Comparison of ENCODE assay signal across 17 cellular contexts in the genomic region with DNA sequence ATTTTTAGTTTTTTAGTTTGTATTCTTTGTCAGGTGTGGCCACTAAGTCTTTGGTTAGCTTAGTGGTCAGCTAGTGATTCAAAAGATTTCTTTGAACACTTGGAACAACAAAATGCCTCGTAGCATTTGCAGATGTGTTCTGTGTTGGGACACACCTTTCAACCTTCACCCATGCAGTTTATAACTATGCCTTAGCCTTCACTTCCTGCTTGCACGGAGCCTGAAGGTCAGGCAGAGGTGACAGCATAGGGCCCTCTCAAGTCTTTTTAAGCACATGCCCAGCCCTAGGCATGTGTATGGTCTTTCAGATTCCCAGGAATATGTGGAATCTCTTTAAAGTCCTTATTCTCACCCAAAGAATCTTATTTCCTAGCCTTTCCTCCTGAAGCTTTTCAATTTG. TPM values are rescaled to one million over a fixed set of nuclear protein-coding genes. Genes with fewer than 3 reads are reported as not detected.
DNase-seq lines count a peak whose midpoint lies in the region; ATAC-seq and TF ChIP-seq lines count a peak whose summit lies in the region.
"Had no signal": no experiment of that assay in that cellular context is flagged by ENCODE, and none has a peak within 500 bp of the region (broad histone marks: within the 10 kb centered on the region; RNA-seq: fewer than 3 reads in every experiment).

No MANE protein-coding gene starts in this region.

- H3K36me3 ChIP-seq in Peyer's patch (peaks cover 0 to 32% (median 0%) of the 10 kb centered on the region in 3 donors), colonic mucosa (peaks cover 7% of the 10 kb centered on the region)

- no peak for ATAC-seq in activated CD4-positive, alpha-beta T cell treated with anti-CD3 and anti-CD28 coated beads for 36 hours
- ATAC-seq in natural killer cell: no peak
- ATAC-seq: Right ventricle myocardium inferior had no signal

- peak overlapping the region in 1 of 4 donors; percentile 60 for H3K27ac ChIP-seq in Peyer's patch
- peak overlapping the region; percentile 23 for H3K27ac ChIP-seq in colonic mucosa
- H3K27ac ChIP-seq: 22Rv1 had no signal

- no peaks in the 10 kb centered on the region for H3K4me1 Mint-ChIP-seq in activated CD4-positive, alpha-beta T cell treated with anti-CD3 and anti-CD28 coated beads for 36 hours
- H3K4me1 Mint-ChIP-seq in natural killer cell: peaks cover 6 to 23% of the 10 kb centered on the region in 2 donors

- no peaks in the 10 kb centered on the region for H3K27me3 ChIP-seq in Peyer's patch
- H3K27me3 ChIP-seq in colonic mucosa: no peaks in the 10 kb centered on the region

- intact Hi-C loops in activated CD4-positive, alpha-beta T cell treated with anti-CD3 and anti-CD28 coated beads for 36 hours (cut with DNase I, micrococcal nuclease): loop anchor here in 1 of 2 experiments (2.0 kb wide), 1 partner anchor 15 kb away; no protein-coding TSS in a partner anchor
- intact Hi-C loops in colonic mucosa (cut with DNase I) (no loop called here), natural killer cell (cut with micrococcal nuclease) (no loop called here)

- no peaks in the 10 kb centered on the region for H3K27me3 Mint-ChIP-seq in activated CD4-positive, alpha-beta T cell treated with anti-CD3 and anti-CD28 coated beads for 36 hours
- no peaks in the 10 kb centered on the region for H3K27me3 Mint-ChIP-seq in natural killer cell (ENCODE audit: low read depth in 2 of 2)

- H3K9me3 Mint-ChIP-seq in activated CD4-positive, alpha-beta T cell treated with anti-CD3 and anti-CD28 coated beads for 36 hours (ENCODE audit: low read depth): peaks cover 6% of the 10 kb centered on the region
- H3K9me3 Mint-ChIP-seq in natural killer cell: no peaks in the 10 kb centered on the region

- CTCF ChIA-PET in activated CD4-positive, alpha-beta T cell treated with anti-CD3 and anti-CD28 coated beads for 36 hours (lab: Charles Lee): interaction anchor here (0.6 to 10.0 kb wide), 6 partner anchors 9 to 111 kb away, joined by 3 to 151 read pairs (median 4); no protein-coding TSS in a partner anchor

- no peak for DNase-seq in activated CD4-positive, alpha-beta T cell treated with anti-CD3 and anti-CD28 coated beads for 36 hours
- no peak for DNase-seq in activated CD4-positive, alpha-beta T cell treated with anti-CD3 and anti-CD28 coated beads for 4 hours
- DNase-seq in Peyer's patch (peak in 2 of 3 donors; percentile 33 to 45), colonic mucosa (no peak), natural killer cell (no peak), KG1 (lab: John Stamatoyannopoulos, UW) (no peak), HCEC 1CT (no peak)
- no peak for DNase-seq in activated effector memory CD4-positive, alpha-beta T cell treated with Interleukin-2 at 50 U/mL for 16 hours
- DNase-seq: DMS153, KBM-7, NCI-H1092, NCI-H1694 treated with DMSO at 0.1 percent for 48 hours, NCI-H446 had no signal

- TF ChIP-seq CTCF in Peyer's patch (IDR thresholded peaks at IDR 0.05) (no peak), colonic mucosa (IDR thresholded peaks at IDR 0.05) (no peak), natural killer cell (IDR thresholded peaks at IDR 0.05) (no peak)

- peak overlapping the region; percentile 67 for H3K27ac Mint-ChIP-seq in activated CD4-positive, alpha-beta T cell treated with anti-CD3 and anti-CD28 coated beads for 36 hours
- H3K27ac Mint-ChIP-seq in natural killer cell: peak overlapping the region; percentile 52 to 74

- no peak for TF ChIP-seq POLR2A in Peyer's patch (IDR thresholded peaks at IDR 0.05)

- no peak overlapping the region for H3K4me3 Mint-ChIP-seq in activated CD4-positive, alpha-beta T cell treated with anti-CD3 and anti-CD28 coated beads for 36 hours
- no peak overlapping the region for H3K4me3 Mint-ChIP-seq in natural killer cell

- H3K9me3 ChIP-seq in Peyer's patch (no peaks in the 10 kb centered on the region), colonic mucosa (no peaks in the 10 kb centered on the region)

- H3K4me1 ChIP-seq in Peyer's patch: peaks cover 0 to under 1% (median 0%) of the 10 kb centered on the region in 4 donors
- no peaks in the 10 kb centered on the region for H3K4me1 ChIP-seq in colonic mucosa

- H3K9ac ChIP-seq in colonic mucosa (ENCODE audit: low read depth in 2 of 2, low read length in 2 of 2): no peak overlapping the region

- H3K4me3 ChIP-seq in Peyer's patch: no peak overlapping the region
- no peak overlapping the region for H3K4me3 ChIP-seq in colonic mucosa
- H3K4me3 ChIP-seq: HAP-1 had no signal

- H3K36me3 Mint-ChIP-seq in activated CD4-positive, alpha-beta T cell treated with anti-CD3 and anti-CD28 coated beads for 36 hours (ENCODE audit: low read depth): peaks cover 59% of the 10 kb centered on the region
- H3K36me3 Mint-ChIP-seq in natural killer cell: peaks cover 6% of the 10 kb centered on the region

- POLR2A ChIA-PET in activated CD4-positive, alpha-beta T cell treated with anti-CD3 and anti-CD28 coated beads for 36 hours (lab: Charles Lee): interaction anchor here (0.6 to 1.5 kb wide), 2 partner anchors 56 to 238 kb away, joined by 3 to 11 read pairs; no protein-coding TSS in a partner anchor

RNA-seq across cellular contexts. Expression of gene PLAC9, which starts 17.6 kb away (rescaled TPM):
- total RNA-seq in activated CD4-positive, alpha-beta T cell treated with anti-CD3 and anti-CD28 coated beads for 36 hours: not detected
- 10 to 100 TPM in 2 of 4 donors, 1 to 10 TPM in 2; 4.0 to 12.4 (median 8.9) TPM for total RNA-seq in Peyer's patch
- 1 to 10 TPM; 3.9 to 6.0 TPM for total RNA-seq in colonic mucosa
- not detected for total RNA-seq in natural killer cell
- total RNA-seq: M059J had no signal

RNA-seq across cellular contexts. Expression of gene ANXA11, which starts 55.2 kb away (rescaled TPM):
- total RNA-seq in activated CD4-positive, alpha-beta T cell treated with anti-CD3 and anti-CD28 coated beads for 36 hours: 100 to 1,000 TPM; 256 to 348 TPM
- 100 to 1,000 TPM; 110 to 269 (median 238) TPM for total RNA-seq in Peyer's patch
- 100 to 1,000 TPM; 271 to 353 TPM for total RNA-seq in colonic mucosa
- 100 to 1,000 TPM; 213 to 264 (median 245) TPM for total RNA-seq in natural killer cell

Comparison
In these comparisons a context has a peak if more than half of its experiments do, and no peak if none do; other contexts are left out.
1. DNase-seq: peak in Peyer's patch (2 of 3); none in activated CD4-positive, alpha-beta T cell treated with anti-CD3 and anti-CD28 coated beads for 36 hours (single experiment), activated CD4-positive, alpha-beta T cell treated with anti-CD3 and anti-CD28 coated beads for 4 hours (0 of 2), colonic mucosa (single experiment), natural killer cell (single experiment), KG1 (single experiment), HCEC 1CT (single experiment) and activated effector memory CD4-positive, alpha-beta T cell treated with Interleukin-2 at 50 U/mL for 16 hours (single experiment).
2. RNA of gene PLAC9, which starts 17.6 kb away (total RNA-seq): 4.0 to 12.4 TPM in Peyer's patch and 3.9 to 6.0 TPM in colonic mucosa; not detected in activated CD4-positive, alpha-beta T cell treated with anti-CD3 and anti-CD28 coated beads for 36 hours and not detected in natural killer cell; every median in the first group is over 4 times any median in the second.